8 cellular contexts compared by ENCODE assay signal in the genomic region with DNA sequence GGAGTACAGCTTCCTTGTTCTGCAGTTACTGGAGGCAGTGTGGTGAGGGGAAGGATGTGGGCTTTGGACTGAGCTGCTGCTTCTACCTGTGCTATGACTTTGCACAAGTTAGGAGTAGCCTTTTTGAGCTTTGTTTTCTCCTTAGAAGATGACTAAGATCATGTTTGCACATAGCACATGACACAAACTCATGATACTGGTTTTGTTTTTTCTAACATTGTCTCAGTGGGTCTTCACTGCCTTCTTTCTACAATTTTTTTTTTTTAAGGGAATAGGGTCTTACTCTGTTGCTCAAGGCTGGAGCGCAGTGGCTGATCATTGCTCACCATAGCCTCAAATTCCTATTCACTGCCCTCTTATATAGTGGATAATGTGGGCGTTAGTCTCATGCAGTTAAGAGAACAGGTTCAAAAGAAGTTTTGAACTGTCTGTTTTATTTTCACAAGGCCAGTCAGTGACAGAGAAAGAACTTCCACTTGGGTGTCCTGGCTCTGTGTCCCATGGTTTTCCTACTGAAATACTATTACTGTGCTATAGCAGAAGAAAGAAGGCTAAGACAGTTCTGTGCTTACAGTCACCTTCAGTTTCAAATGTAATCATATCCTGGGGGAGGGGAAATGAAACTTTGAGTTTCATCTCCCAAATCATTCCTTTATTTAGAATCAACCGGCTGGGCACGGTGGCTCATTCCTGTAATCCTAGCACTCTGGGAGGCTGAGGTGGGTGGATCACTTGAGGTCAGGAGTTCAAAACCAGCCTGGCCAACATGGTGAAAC.
DNase-seq lines count a peak whose midpoint lies in the region; ATAC-seq and TF ChIP-seq lines count a peak whose summit lies in the region.

No MANE protein-coding gene starts in this region.

- H3K36me3 Mint-ChIP-seq in activated T-cell treated with anti-CD3 and anti-CD28 coated beads, Interleukin-2, amount 50 U/mL, for 4 hours (ENCODE audit: insufficient read depth), result peaks cover 10% of the 10 kb centered on the region
- peaks cover 7% of the 10 kb centered on the region for H3K36me3 Mint-ChIP-seq in activated CD8-positive, alpha-beta T cell treated with anti-CD3 and anti-CD28 coated beads for 36 hours (ENCODE audit: low read depth)
- H3K36me3 Mint-ChIP-seq in stimulated activated naive CD8-positive, alpha-beta T cell treated with anti-CD3 and anti-CD28 coated beads, Interleukin-15, Interleukin-2, amounts not matched to agents 100 ng/mL and 50 ng/mL, for 24 hours (ENCODE audit: low read depth), result peaks cover 5% of the 10 kb centered on the region
- no peaks in the 10 kb centered on the region for H3K36me3 Mint-ChIP-seq in progenitor cell of endocrine pancreas (ENCODE audit: insufficient read depth)

- TF ChIP-seq CTCF in activated CD8-positive, alpha-beta T cell treated with anti-CD3 and anti-CD28 coated beads for 36 hours (IDR thresholded peaks at IDR 0.05), result no peak
- no peak for TF ChIP-seq CTCF in progenitor cell of endocrine pancreas (IDR thresholded peaks at IDR 0.05; ENCODE audit: unreplicated experiment)

- H3K4me3 Mint-ChIP-seq in activated T-cell treated with anti-CD3 and anti-CD28 coated beads, Interleukin-2, amount 50 U/mL, for 4 hours, result no peak overlapping the region
- H3K4me3 Mint-ChIP-seq in activated CD8-positive, alpha-beta T cell treated with anti-CD3 and anti-CD28 coated beads for 36 hours, result peak overlapping the region; percentile 28
- H3K4me3 Mint-ChIP-seq in stimulated activated naive CD8-positive, alpha-beta T cell treated with anti-CD3 and anti-CD28 coated beads, Interleukin-15, Interleukin-2, amounts not matched to agents 100 ng/mL and 50 ng/mL, for 24 hours, result no peak overlapping the region
- H3K4me3 Mint-ChIP-seq in progenitor cell of endocrine pancreas (ENCODE audit: low read depth), result no peak overlapping the region

- peak; percentile 89 to 92 for ATAC-seq in activated T-cell treated with anti-CD3 and anti-CD28 coated beads, Interleukin-2, amount 50 U/mL, for 4 hours
- peak; percentile 56 for ATAC-seq in HG03066 (IDR thresholded peaks at IDR 0.05; ENCODE audit: low read depth, unreplicated experiment)
- ATAC-seq in activated CD8-positive, alpha-beta T cell treated with anti-CD3 and anti-CD28 coated beads for 36 hours, result peak; percentile 79

- H3K4me1 Mint-ChIP-seq in activated T-cell treated with anti-CD3 and anti-CD28 coated beads, Interleukin-2, amount 50 U/mL, for 4 hours (ENCODE audit: low read depth), result peaks cover 63% of the 10 kb centered on the region
- H3K4me1 Mint-ChIP-seq in activated CD8-positive, alpha-beta T cell treated with anti-CD3 and anti-CD28 coated beads for 36 hours (ENCODE audit: low read depth), result peaks cover 53% of the 10 kb centered on the region
- H3K4me1 Mint-ChIP-seq in stimulated activated naive CD8-positive, alpha-beta T cell treated with anti-CD3 and anti-CD28 coated beads, Interleukin-15, Interleukin-2, amounts not matched to agents 100 ng/mL and 50 ng/mL, for 24 hours (ENCODE audit: low read depth), result peaks cover 67% of the 10 kb centered on the region
- H3K4me1 Mint-ChIP-seq in progenitor cell of endocrine pancreas (ENCODE audit: low read depth), result peaks cover 33% of the 10 kb centered on the region

- H3K27ac Mint-ChIP-seq in activated CD8-positive, alpha-beta T cell treated with anti-CD3 and anti-CD28 coated beads for 36 hours, result peak overlapping the region; percentile 80
- H3K27ac Mint-ChIP-seq in stimulated activated naive CD8-positive, alpha-beta T cell treated with anti-CD3 and anti-CD28 coated beads, Interleukin-15, Interleukin-2, amounts not matched to agents 100 ng/mL and 50 ng/mL, for 24 hours, result peak overlapping the region; percentile 73
- no peak overlapping the region for H3K27ac Mint-ChIP-seq in progenitor cell of endocrine pancreas

- CTCF ChIA-PET in activated CD8-positive, alpha-beta T cell treated with anti-CD3 and anti-CD28 coated beads for 36 hours (lab: Charles Lee), result interaction anchor here (0.6 to 1.2 kb wide), 2 partner anchors 9 to 123 kb away, joined by 3 to 4 read pairs; no protein-coding TSS in a partner anchor

- intact Hi-C loops in activated CD8-positive, alpha-beta T cell treated with anti-CD3 and anti-CD28 coated beads for 36 hours (cut with micrococcal nuclease), result no loop called here
- intact Hi-C loops in posterior vena cava (cut with DNase I), result no loop called here

- DNase-seq in activated T-cell treated with anti-CD3 and anti-CD28 coated beads, Interleukin-2, amount 50 U/mL, for 4 hours, result no peak
- no peak for DNase-seq in activated T-cell treated with anti-CD3 and anti-CD28 coated beads for 4 hours
- DNase-seq in activated CD8-positive, alpha-beta T cell treated with anti-CD3 and anti-CD28 coated beads for 36 hours, result peak; percentile 52
- DNase-seq in progenitor cell of endocrine pancreas (ENCODE audit: low spot score, unreplicated experiment), result no peak
- DNase-seq in SW 1271 (lab: John Stamatoyannopoulos, UW), result no peak
- DNase-seq in posterior vena cava (ENCODE audit: low spot score), result no peak

- POLR2A ChIA-PET in activated CD8-positive, alpha-beta T cell treated with anti-CD3 and anti-CD28 coated beads for 36 hours (lab: Charles Lee), result interaction anchor here (0.6 to 1.3 kb wide), 6 partner anchors 12 to 200 kb away, joined by 3 to 5 read pairs (median 3); partner anchors contain the start of gene KAT6B

- H3K9me3 Mint-ChIP-seq in activated T-cell treated with anti-CD3 and anti-CD28 coated beads, Interleukin-2, amount 50 U/mL, for 4 hours, result no peaks in the 10 kb centered on the region
- H3K9me3 Mint-ChIP-seq in activated CD8-positive, alpha-beta T cell treated with anti-CD3 and anti-CD28 coated beads for 36 hours, result no peaks in the 10 kb centered on the region
- no peaks in the 10 kb centered on the region for H3K9me3 Mint-ChIP-seq in stimulated activated naive CD8-positive, alpha-beta T cell treated with anti-CD3 and anti-CD28 coated beads, Interleukin-15, Interleukin-2, amounts not matched to agents 100 ng/mL and 50 ng/mL, for 24 hours
- H3K9me3 Mint-ChIP-seq in progenitor cell of endocrine pancreas (ENCODE audit: low read depth), result no peaks in the 10 kb centered on the region

- no peaks in the 10 kb centered on the region for H3K27me3 Mint-ChIP-seq in activated T-cell treated with anti-CD3 and anti-CD28 coated beads, Interleukin-2, amount 50 U/mL, for 4 hours (ENCODE audit: low read depth)
- H3K27me3 Mint-ChIP-seq in activated CD8-positive, alpha-beta T cell treated with anti-CD3 and anti-CD28 coated beads for 36 hours, result no peaks in the 10 kb centered on the region
- no peaks in the 10 kb centered on the region for H3K27me3 Mint-ChIP-seq in stimulated activated naive CD8-positive, alpha-beta T cell treated with anti-CD3 and anti-CD28 coated beads, Interleukin-15, Interleukin-2, amounts not matched to agents 100 ng/mL and 50 ng/mL, for 24 hours
- no peaks in the 10 kb centered on the region for H3K27me3 Mint-ChIP-seq in progenitor cell of endocrine pancreas
